In genomic region chr16:46688101-46688656, GRCh38 we compare ENCODE assay signal across 8 cellular contexts. TPM values are rescaled to one million over a fixed set of nuclear protein-coding genes. Genes with fewer than 3 reads are reported as not detected.
DNase-seq lines count a peak whose midpoint lies in the region; ATAC-seq and TF ChIP-seq lines count a peak whose summit lies in the region.

No MANE protein-coding gene starts in this region.

- H3K27ac ChIP-seq in liver (ENCODE audit: low read depth in 1 of 2, low read length in 2 of 2) (peak overlapping the region; percentile 90), upper lobe of left lung (peak overlapping the region; percentile 92 to 96 (median 94))

- peak in 1 of 4 donors; percentile 9 for TF ChIP-seq EP300 in upper lobe of left lung (IDR thresholded peaks at IDR 0.05)

- no peak overlapping the region for H3K4me3 Mint-ChIP-seq in activated CD8-positive, alpha-beta T cell treated with anti-CD3 and anti-CD28 coated beads for 36 hours
- no peak overlapping the region for H3K4me3 Mint-ChIP-seq in activated CD8-positive, alpha-beta T cell treated with anti-CD3 and anti-CD28 coated beads, Interleukin-2, amount 10 ng/mL, durations not matched to agents 7 days and 5 days
- no peak overlapping the region for H3K4me3 Mint-ChIP-seq in brain

- H3K27ac Mint-ChIP-seq in activated CD8-positive, alpha-beta T cell treated with anti-CD3 and anti-CD28 coated beads for 36 hours: no peak overlapping the region
- H3K27ac Mint-ChIP-seq in activated CD8-positive, alpha-beta T cell treated with anti-CD3 and anti-CD28 coated beads, Interleukin-2, amount 10 ng/mL, durations not matched to agents 7 days and 5 days: no peak overlapping the region
- no peak overlapping the region for H3K27ac Mint-ChIP-seq in brain

- POLR2A ChIA-PET in activated CD8-positive, alpha-beta T cell treated with anti-CD3 and anti-CD28 coated beads for 36 hours (lab: Charles Lee): no interaction called here
- POLR2A ChIA-PET in activated CD8-positive, alpha-beta T cell treated with anti-CD3 and anti-CD28 coated beads, Interleukin-2, amount 10 ng/mL, durations not matched to agents 7 days and 5 days (lab: Charles Lee): no interaction called here

- H3K9me3 ChIP-seq in liver (ENCODE audit: control insufficient read depth in 4 of 4, low read length in 3 of 4): no peaks in the 10 kb centered on the region
- H3K9me3 ChIP-seq in upper lobe of left lung: no peaks in the 10 kb centered on the region

- DNase-seq in activated CD8-positive, alpha-beta T cell treated with anti-CD3 and anti-CD28 coated beads for 36 hours: no peak
- DNase-seq in activated CD8-positive, alpha-beta T cell treated with anti-CD3 and anti-CD28 coated beads, Interleukin-2, amount 10 ng/mL, durations not matched to agents 7 days and 5 days: no peak
- peak in 1 of 2 donors; percentile 74 for DNase-seq in upper lobe of left lung
- DNase-seq in DMS79 treated with DMSO at 0.1 percent for 48 hours (lab: John Stamatoyannopoulos, UW): no peak
- no peak for DNase-seq in activated CD8-positive, alpha-beta memory T cell treated with anti-CD3 and anti-CD28 coated beads, Interleukin-2, amount 50 U/mL, for 48 hours
- DNase-seq in middle frontal gyrus (ENCODE audit: extremely low spot score, low spot score): no peak

- peaks cover 4 to 29% (median 23%) of the 10 kb centered on the region in 4 donors for H3K4me1 ChIP-seq in liver (ENCODE audit: control insufficient read depth in 4 of 4, insufficient read depth in 4 of 4, low read length in 3 of 4)
- H3K4me1 ChIP-seq in upper lobe of left lung: peaks cover 20 to 38% (median 24%) of the 10 kb centered on the region in 4 donors

- peaks cover 24% of the 10 kb centered on the region for H3K36me3 Mint-ChIP-seq in activated CD8-positive, alpha-beta T cell treated with anti-CD3 and anti-CD28 coated beads for 36 hours (ENCODE audit: low read depth)
- H3K36me3 Mint-ChIP-seq in activated CD8-positive, alpha-beta T cell treated with anti-CD3 and anti-CD28 coated beads, Interleukin-2, amount 10 ng/mL, durations not matched to agents 7 days and 5 days (ENCODE audit: low read depth): peaks cover 20% of the 10 kb centered on the region
- H3K36me3 Mint-ChIP-seq in brain: peaks cover 6% of the 10 kb centered on the region

- no peak for ATAC-seq in activated CD8-positive, alpha-beta T cell treated with anti-CD3 and anti-CD28 coated beads for 36 hours
- ATAC-seq in activated CD8-positive, alpha-beta T cell treated with anti-CD3 and anti-CD28 coated beads, Interleukin-2, amount 10 ng/mL, durations not matched to agents 7 days and 5 days: no peak
- ATAC-seq in upper lobe of left lung (ENCODE audit: low FRiP score in 2 of 2): peak in 1 of 2 donors; percentile 41

- H3K36me3 ChIP-seq in liver (ENCODE audit: control insufficient read depth in 4 of 4, insufficient read depth in 3 of 4, low read depth in 1 of 4, low read length in 3 of 4) (no peaks in the 10 kb centered on the region), upper lobe of left lung (no peaks in the 10 kb centered on the region)

- no peaks in the 10 kb centered on the region for H3K9me3 Mint-ChIP-seq in activated CD8-positive, alpha-beta T cell treated with anti-CD3 and anti-CD28 coated beads for 36 hours
- no peaks in the 10 kb centered on the region for H3K9me3 Mint-ChIP-seq in activated CD8-positive, alpha-beta T cell treated with anti-CD3 and anti-CD28 coated beads, Interleukin-2, amount 10 ng/mL, durations not matched to agents 7 days and 5 days (ENCODE audit: insufficient read depth)
- H3K9me3 Mint-ChIP-seq in brain: no peaks in the 10 kb centered on the region

- H3K27me3 Mint-ChIP-seq in activated CD8-positive, alpha-beta T cell treated with anti-CD3 and anti-CD28 coated beads for 36 hours: no peaks in the 10 kb centered on the region
- no peaks in the 10 kb centered on the region for H3K27me3 Mint-ChIP-seq in activated CD8-positive, alpha-beta T cell treated with anti-CD3 and anti-CD28 coated beads, Interleukin-2, amount 10 ng/mL, durations not matched to agents 7 days and 5 days (ENCODE audit: low read depth)
- no peaks in the 10 kb centered on the region for H3K27me3 Mint-ChIP-seq in brain

- H3K4me3 ChIP-seq in liver (ENCODE audit: low read depth in 1 of 3, low read length in 3 of 3): peak overlapping the region; percentile 70 to 88 (median 81)
- peak overlapping the region; percentile 73 to 96 (median 94) for H3K4me3 ChIP-seq in upper lobe of left lung

- CTCF ChIA-PET in activated CD8-positive, alpha-beta T cell treated with anti-CD3 and anti-CD28 coated beads for 36 hours (lab: Charles Lee): no interaction called here
- CTCF ChIA-PET in activated CD8-positive, alpha-beta T cell treated with anti-CD3 and anti-CD28 coated beads, Interleukin-2, amount 10 ng/mL, durations not matched to agents 7 days and 5 days (lab: Charles Lee): no interaction called here

- intact Hi-C loops in activated CD8-positive, alpha-beta T cell treated with anti-CD3 and anti-CD28 coated beads for 36 hours (cut with micrococcal nuclease): no loop called here

- peak in 1 of 4 donors; percentile 30 for TF ChIP-seq POLR2A in upper lobe of left lung (IDR thresholded peaks at IDR 0.05)

- H3K9ac ChIP-seq in liver (ENCODE audit: low read depth in 1 of 2, low read length in 2 of 2): peak overlapping the region in 1 of 2 donors; percentile 45

- H3K27me3 ChIP-seq in liver (ENCODE audit: control insufficient read depth in 4 of 4, insufficient read depth in 4 of 4, low read length in 3 of 4): no peaks in the 10 kb centered on the region
- no peaks in the 10 kb centered on the region for H3K27me3 ChIP-seq in upper lobe of left lung

- peak; percentile 56 for TF ChIP-seq CTCF in activated CD8-positive, alpha-beta T cell treated with anti-CD3 and anti-CD28 coated beads for 36 hours (IDR thresholded peaks at IDR 0.05)
- TF ChIP-seq CTCF in brain (conservative IDR thresholded peaks at IDR 0.05): peak; percentile 35 to 48
- TF ChIP-seq CTCF in liver (IDR thresholded peaks at IDR 0.05; ENCODE audit: low read depth, low read length, missing input control): no peak
- peak in 1 of 6 experiments; percentile 19 for TF ChIP-seq CTCF in upper lobe of left lung (IDR thresholded peaks at IDR 0.05)

- peaks cover 53% of the 10 kb centered on the region for H3K4me1 Mint-ChIP-seq in activated CD8-positive, alpha-beta T cell treated with anti-CD3 and anti-CD28 coated beads for 36 hours (ENCODE audit: low read depth)
- peaks cover 26% of the 10 kb centered on the region for H3K4me1 Mint-ChIP-seq in activated CD8-positive, alpha-beta T cell treated with anti-CD3 and anti-CD28 coated beads, Interleukin-2, amount 10 ng/mL, durations not matched to agents 7 days and 5 days (ENCODE audit: low read depth)
- peaks cover 51% of the 10 kb centered on the region for H3K4me1 Mint-ChIP-seq in brain

- TF ChIP-seq RAD21 in liver (IDR thresholded peaks at IDR 0.05): no peak

- WGBS in liver: 9% methylated on average over 15 of the region's 15 CpGs
- 2 to 4% methylated on average over 13 to 15 of the region's 15 CpGs for WGBS in upper lobe of left lung, 2 donors

TF ChIP-seq in liver, 16 proteins besides CTCF, POLR2A, EP300 and RAD21:
- TF ChIP-seq ZBTB33 (IDR thresholded peaks at IDR 0.05) (no peak), FOXA2 (IDR thresholded peaks at IDR 0.05) (no peak), HNF4A (conservative IDR thresholded peaks at IDR 0.05) (no peak)

RNA-seq across cellular contexts. Expression of gene VPS35, which starts 0.8 kb away (rescaled TPM):
- total RNA-seq in activated CD8-positive, alpha-beta T cell treated with anti-CD3 and anti-CD28 coated beads for 36 hours: 10 to 100 TPM; 83.4 to 94.9 TPM
- total RNA-seq in activated CD8-positive, alpha-beta T cell treated with anti-CD3 and anti-CD28 coated beads, Interleukin-2, amount 10 ng/mL, durations not matched to agents 7 days and 5 days: 10 to 100 TPM; 72.9 to 76.1 TPM
- 83.1 TPM for polyA plus RNA-seq in brain (ENCODE audit: insufficient read depth, low read depth, low replicate concordance)
- 10 to 100 TPM; 30.3 to 52.7 TPM for total RNA-seq in liver
- polyA plus RNA-seq in liver: 10 to 100 TPM; 10.5 to 16.9 TPM
- 10 to 100 TPM; 25.0 to 93.0 (median 63.5) TPM for total RNA-seq in upper lobe of left lung

RNA-seq across cellular contexts. Expression of gene ORC6, which starts 1.3 kb away (rescaled TPM):
- 10 to 100 TPM; 49.2 to 51.6 TPM for total RNA-seq in activated CD8-positive, alpha-beta T cell treated with anti-CD3 and anti-CD28 coated beads for 36 hours
- 10 to 100 TPM; 44.4 to 48.1 TPM for total RNA-seq in activated CD8-positive, alpha-beta T cell treated with anti-CD3 and anti-CD28 coated beads, Interleukin-2, amount 10 ng/mL, durations not matched to agents 7 days and 5 days
- 8.8 TPM for polyA plus RNA-seq in brain (ENCODE audit: insufficient read depth, low read depth, low replicate concordance)
- total RNA-seq in liver: 10 to 100 TPM in 1 of 2 donors, under 1 TPM in 1; 0.67 to 16.8 TPM
- 1 to 10 TPM in 1 of 2 donors, under 1 TPM in 1; 0.56 to 1.3 TPM for polyA plus RNA-seq in liver
- total RNA-seq in upper lobe of left lung: 1 to 10 TPM; 1.4 to 4.3 (median 1.9) TPM

RNA-seq across cellular contexts. Expression of gene MYLK3, which starts 60.0 kb away (rescaled TPM):
- under 1 TPM in 1 of 2 experiments, not detected in 1; 0.11 TPM for total RNA-seq in activated CD8-positive, alpha-beta T cell treated with anti-CD3 and anti-CD28 coated beads for 36 hours
- total RNA-seq in activated CD8-positive, alpha-beta T cell treated with anti-CD3 and anti-CD28 coated beads, Interleukin-2, amount 10 ng/mL, durations not matched to agents 7 days and 5 days: under 1 TPM in 1 of 2 experiments, not detected in 1; 0.23 TPM
- 0.98 TPM for polyA plus RNA-seq in brain (ENCODE audit: insufficient read depth, low read depth, low replicate concordance)
- total RNA-seq in liver: 1 to 10 TPM in 1 of 2 donors, under 1 TPM in 1; 0.33 to 1.1 TPM
- under 1 TPM; 0.01 to 0.13 TPM for polyA plus RNA-seq in liver
- total RNA-seq in upper lobe of left lung: 1 to 10 TPM in 3 of 6 donors, under 1 TPM in 3; 0.11 to 4.2 (median 1.1) TPM
